ENCODE assay signal across 1 cellular context in genomic region chr13:22963384-22964065, GRCh38.
TF ChIP-seq lines count a peak whose summit lies in the region.

No MANE protein-coding gene starts in this region.

TF ChIP-seq in Ishikawa, 13 proteins besides CTCF, POLR2A, EP300 and RAD21:
- peak; percentile 49; the same call in 1 of the 2 replicates for TF ChIP-seq MAX (IDR thresholded peaks at IDR 0.05)
TF ChIP-seq in Ishikawa: peak in this region for 1; not testable (repeated sequence) for 12.
